In the genomic region with DNA sequence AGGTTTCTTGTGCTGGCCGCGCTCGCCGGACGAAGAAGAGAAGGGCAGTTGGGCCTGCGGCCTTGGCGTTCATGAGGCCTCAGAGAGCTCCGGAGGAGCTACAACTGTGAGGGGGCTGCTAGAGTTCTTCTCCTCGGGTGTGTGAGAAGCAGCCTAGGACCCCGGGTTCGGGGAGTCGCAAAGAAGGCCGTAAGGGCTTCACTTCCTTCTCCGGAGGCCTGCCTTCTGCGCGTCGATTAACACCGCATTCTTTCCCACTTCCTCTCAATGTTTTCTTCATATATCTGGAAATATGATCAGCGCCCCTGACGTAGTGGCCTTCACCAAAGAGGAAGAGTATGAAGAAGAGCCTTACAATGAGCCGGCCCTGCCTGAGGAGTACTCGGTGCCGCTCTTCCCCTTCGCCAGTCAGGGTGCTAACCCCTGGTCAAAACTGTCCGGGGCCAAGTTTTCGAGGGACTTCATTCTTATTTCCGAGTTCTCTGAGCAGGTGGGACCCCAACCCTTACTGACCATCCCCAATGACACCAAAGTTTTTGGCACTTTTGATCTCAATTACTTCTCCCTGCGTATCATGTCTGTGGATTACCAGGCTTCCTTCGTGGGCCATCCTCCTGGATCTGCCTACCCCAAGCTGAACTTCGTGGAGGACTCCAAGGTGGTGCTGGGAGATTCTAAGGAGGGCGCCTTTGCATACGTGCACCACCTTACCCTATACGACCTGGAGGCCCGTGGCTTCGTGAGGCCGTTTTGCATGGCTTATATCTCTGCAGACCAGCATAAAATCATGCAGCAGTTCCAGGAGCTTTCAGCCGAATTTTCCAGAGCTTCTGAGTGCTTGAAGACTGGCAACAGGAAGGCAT, we compare ENCODE assay signal across 1 cellular context.
TF ChIP-seq lines count a peak whose summit lies in the region.

No MANE protein-coding gene starts in this region.

TF ChIP-seq in endothelial cell of umbilical vein, 7 proteins besides CTCF, POLR2A, EP300 and RAD21:
- TF ChIP-seq GATA2 (IDR thresholded peaks at IDR 0.05; ENCODE audit: insufficient read depth, insufficient read length, low read depth, low read length) (no peak), EZH2 (IDR thresholded peaks at IDR 0.05; ENCODE audit: borderline replicate concordance, low read depth, low read length, severe bottlenecking) (no peak), POLR2AphosphoS5 (IDR thresholded peaks at IDR 0.05; ENCODE audit: insufficient read depth, low read depth, low read length) (no peak), FOS (IDR thresholded peaks at IDR 0.05; ENCODE audit: borderline replicate concordance, insufficient read depth, low read length) (no peak), JUN (IDR thresholded peaks at IDR 0.05; ENCODE audit: borderline replicate concordance, insufficient read depth, insufficient read length, low read depth) (no peak), MYC (IDR thresholded peaks at IDR 0.05; ENCODE audit: low read depth, low read length) (no peak)
- TF ChIP-seq, protein P1, sequence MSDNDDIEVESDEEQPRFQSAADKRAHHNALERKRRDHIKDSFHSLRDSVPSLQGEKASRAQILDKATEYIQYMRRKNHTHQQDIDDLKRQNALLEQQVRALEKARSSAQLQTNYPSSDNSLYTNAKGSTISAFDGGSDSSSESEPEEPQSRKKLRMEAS (IDR thresholded peaks at IDR 0.05; ENCODE audit: insufficient read depth, insufficient read length) = no peak
